ENCODE assay signal across 13 cellular contexts in the genomic region with DNA sequence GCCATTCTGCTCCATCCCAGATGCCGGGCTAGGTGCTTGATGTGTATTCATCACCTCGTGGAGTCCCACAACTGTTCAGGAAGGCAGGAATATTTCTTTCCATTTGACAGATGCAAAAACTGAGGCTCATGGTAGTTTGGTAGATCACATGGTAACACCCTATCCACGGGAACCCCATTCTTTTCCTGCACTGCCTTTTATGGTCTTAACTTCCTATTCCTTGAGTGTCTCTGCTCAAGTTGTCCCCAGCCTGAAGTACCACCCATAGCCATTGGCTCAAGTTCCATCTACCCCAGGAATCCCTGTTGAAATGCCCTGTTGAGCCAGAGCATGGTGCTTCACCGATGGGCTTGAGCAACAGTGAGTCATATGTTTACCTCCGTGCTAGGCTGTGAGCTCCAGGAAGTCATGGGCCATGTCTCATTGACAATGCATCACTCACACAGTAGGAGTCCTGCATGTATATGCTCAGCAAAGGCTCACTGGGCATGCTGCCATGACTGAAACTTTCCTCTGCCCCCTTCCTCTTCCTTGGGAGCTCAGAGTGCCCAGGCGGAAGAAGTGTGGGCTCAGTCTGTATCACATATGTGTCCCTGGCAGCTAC.
DNase-seq lines count a peak whose midpoint lies in the region; ATAC-seq and TF ChIP-seq lines count a peak whose summit lies in the region.
"Had no signal": no experiment of that assay in that cellular context is flagged by ENCODE, and none has a peak within 500 bp of the region (broad histone marks: within the 10 kb centered on the region; RNA-seq: fewer than 3 reads in every experiment).

No MANE protein-coding gene starts in this region.

- H3K56ac ChIP-seq in mesendoderm (ENCODE audit: low read length) = no peak overlapping the region

- H3K27ac ChIP-seq in mammary epithelial cell (ENCODE audit: insufficient read depth, low read depth, low read length) = no peak overlapping the region
- H3K27ac ChIP-seq in mesendoderm (ENCODE audit: low read depth, low read length) = no peak overlapping the region
- H3K27ac ChIP-seq: skin epidermis had no signal

- H2AK5ac ChIP-seq in mesendoderm (ENCODE audit: low read length) = no peak overlapping the region

- H3K18ac ChIP-seq in mesendoderm (ENCODE audit: low read length) = no peak overlapping the region

- peak overlapping the region; percentile 26 for H3K23ac ChIP-seq in mesendoderm (ENCODE audit: low read length)

- no peak overlapping the region for H4K5ac ChIP-seq in mesendoderm (ENCODE audit: low read length)

- no peaks in the 10 kb centered on the region for H3K27me3 Mint-ChIP-seq in Calu3 (ENCODE audit: unreplicated experiment)
- H3K27me3 Mint-ChIP-seq in stimulated activated memory B cell treated with anti-CD40 and anti-IgM and Interleukin-4, amounts not matched to agents 10 μg/mL and 1 μg/mL and 100 μg/mL, for 72 hours = peaks cover 8% of the 10 kb centered on the region
- no peaks in the 10 kb centered on the region for H3K27me3 Mint-ChIP-seq in activated CD4-positive, alpha-beta memory T cell treated with anti-CD3 and anti-CD28 coated beads, Interleukin-2, amount 10 ng/mL, durations not matched to agents 7 days and 5 days
- H3K27me3 Mint-ChIP-seq: dendritic cell treated with granulocyte-macrophage colony-stimulating factor and Interleukin-4, amounts not matched to agents 40 ng/mL and 50 ng/mL, for 4 days had no signal

- H2AFZ ChIP-seq in mammary epithelial cell (ENCODE audit: low read depth, low read length) = peak overlapping the region; percentile 48
- H2AFZ ChIP-seq: GM23338 had no signal

- no peaks in the 10 kb centered on the region for H3K9me3 ChIP-seq in mammary epithelial cell (replicated peaks; ENCODE audit: insufficient read depth, low read length)

- H3K79me1 ChIP-seq in mesendoderm (ENCODE audit: low read length) = no peaks in the 10 kb centered on the region

- H3K36me3 Mint-ChIP-seq in Calu3 (ENCODE audit: insufficient read depth, unreplicated experiment) = no peaks in the 10 kb centered on the region
- H3K36me3 Mint-ChIP-seq in stimulated activated memory B cell treated with anti-CD40 and anti-IgM and Interleukin-4, amounts not matched to agents 10 μg/mL and 1 μg/mL and 100 μg/mL, for 72 hours = no peaks in the 10 kb centered on the region
- no peaks in the 10 kb centered on the region for H3K36me3 Mint-ChIP-seq in activated CD4-positive, alpha-beta memory T cell treated with anti-CD3 and anti-CD28 coated beads, Interleukin-2, amount 10 ng/mL, durations not matched to agents 7 days and 5 days (ENCODE audit: low read depth)

- dilution Hi-C loops in mammary epithelial cell (cut with HindIII; ENCODE audit: low sequenced_read_pairs) = no loop called here

- H3K4me3 ChIP-seq in mammary epithelial cell (replicated peaks in 1 of 3; ENCODE audit: insufficient read depth in 1 of 3, low read depth in 2 of 3, low read length in 3 of 3) (no peak overlapping the region), mesendoderm (ENCODE audit: low read length) (no peak overlapping the region)
- H3K4me3 ChIP-seq: GM23338, K562, skin epidermis had no signal

- H3K36me3 ChIP-seq in mammary epithelial cell (ENCODE audit: insufficient read depth, low read length) (no peaks in the 10 kb centered on the region), mesendoderm (ENCODE audit: control insufficient read depth, insufficient read depth, low read length) (no peaks in the 10 kb centered on the region)

- H2BK120ac ChIP-seq in mesendoderm (ENCODE audit: low read depth, low read length) = no peak overlapping the region

- H4K20me1 ChIP-seq in mammary epithelial cell (ENCODE audit: insufficient read depth, low read length) = no peaks in the 10 kb centered on the region

- no peak overlapping the region for H3K4me2 ChIP-seq in mammary epithelial cell (ENCODE audit: insufficient read depth, low read depth, low read length)
- no peak overlapping the region for H3K4me2 ChIP-seq in mesendoderm (ENCODE audit: low read length)
- H3K4me2 ChIP-seq: GM23338 had no signal

- 51% methylated on average over 5 of the region's 6 CpGs for WGBS in mammary epithelial cell (ENCODE audit: low coverage, missing lambda C conversion rate)
- WGBS in mesendoderm (ENCODE audit: extremely low coverage, insufficient coverage, low lambda C conversion rate) = no CpG with 5 or more reads among the region's 6 CpGs

- no peak overlapping the region for H3K4ac ChIP-seq in mesendoderm (ENCODE audit: low read depth, low read length)

- no peak for TF ChIP-seq CTCF in Calu3 (IDR thresholded peaks at IDR 0.05; ENCODE audit: unreplicated experiment)
- TF ChIP-seq CTCF in mammary epithelial cell (conservative IDR thresholded peaks at IDR 0.05 in 1 of 2, IDR thresholded peaks at IDR 0.05 in 1 of 2; ENCODE audit: extremely low read depth in 1 of 2, insufficient read depth in 1 of 2, low read depth in 1 of 2, low read length in 2 of 2) = no peak

- H3K4me1 ChIP-seq in mammary epithelial cell (ENCODE audit: insufficient read depth, low read length) (peaks cover 16% of the 10 kb centered on the region), mesendoderm (ENCODE audit: control insufficient read depth, low read depth, low read length) (no peaks in the 10 kb centered on the region)

- H2BK15ac ChIP-seq in mesendoderm (replicated peaks; ENCODE audit: low read depth) = no peak overlapping the region

- no peak overlapping the region for H4K8ac ChIP-seq in mesendoderm (ENCODE audit: low read depth, low read length)

- BruUV-seq in Calu3 (replicated peaks; lab: Mats Ljungman, UMichigan) (no TSS peak), mammary epithelial cell (replicated peaks; lab: Mats Ljungman, UMichigan) (no TSS peak)

- no peak for ATAC-seq in stimulated activated memory B cell treated with anti-CD40 and anti-IgM and Interleukin-4, amounts not matched to agents 10 μg/mL and 1 μg/mL and 100 μg/mL, for 72 hours
- no peak for ATAC-seq in GM21737 (IDR thresholded peaks at IDR 0.05; ENCODE audit: unreplicated experiment)
- ATAC-seq: GM23338, K562 had no signal

- H2BK5ac ChIP-seq in mesendoderm (ENCODE audit: low read length) = no peak overlapping the region

- CTCF ChIA-PET in Calu3 (lab: Charles Lee) = no interaction called here
- CTCF ChIA-PET in mammary epithelial cell (lab: Charles Lee; ENCODE audit: low non-redundant PET) = no interaction called here
- CTCF ChIA-PET in activated CD4-positive, alpha-beta memory T cell treated with anti-CD3 and anti-CD28 coated beads, Interleukin-2, amount 10 ng/mL, durations not matched to agents 7 days and 5 days (lab: Charles Lee) = no interaction called here

- H3K79me2 ChIP-seq in mammary epithelial cell (ENCODE audit: insufficient read depth, low read length) = no peaks in the 10 kb centered on the region
- H3K79me2 ChIP-seq in mesendoderm (ENCODE audit: control insufficient read depth, insufficient read depth, low read length) = no peaks in the 10 kb centered on the region

- no peaks in the 10 kb centered on the region for H3K4me1 Mint-ChIP-seq in Calu3 (ENCODE audit: low read depth, unreplicated experiment)
- no peaks in the 10 kb centered on the region for H3K4me1 Mint-ChIP-seq in stimulated activated memory B cell treated with anti-CD40 and anti-IgM and Interleukin-4, amounts not matched to agents 10 μg/mL and 1 μg/mL and 100 μg/mL, for 72 hours
- H3K4me1 Mint-ChIP-seq in activated CD4-positive, alpha-beta memory T cell treated with anti-CD3 and anti-CD28 coated beads, Interleukin-2, amount 10 ng/mL, durations not matched to agents 7 days and 5 days = no peaks in the 10 kb centered on the region
- H3K4me1 Mint-ChIP-seq: GM23338 had no signal

- no peaks in the 10 kb centered on the region for H3K27me3 ChIP-seq in mammary epithelial cell (ENCODE audit: insufficient read depth, low read length)
- no peaks in the 10 kb centered on the region for H3K27me3 ChIP-seq in mesendoderm (ENCODE audit: insufficient read depth, low read length, poor library complexity)

- intact Hi-C loops in Calu3 (cut with micrococcal nuclease; ENCODE audit: unreplicated experiment) (no loop called here), mammary epithelial cell (cut with micrococcal nuclease) (no loop called here)

- no peak overlapping the region for H3K4me3 Mint-ChIP-seq in Calu3 (ENCODE audit: low read depth, unreplicated experiment)
- H3K4me3 Mint-ChIP-seq in stimulated activated memory B cell treated with anti-CD40 and anti-IgM and Interleukin-4, amounts not matched to agents 10 μg/mL and 1 μg/mL and 100 μg/mL, for 72 hours = no peak overlapping the region
- no peak overlapping the region for H3K4me3 Mint-ChIP-seq in activated CD4-positive, alpha-beta memory T cell treated with anti-CD3 and anti-CD28 coated beads, Interleukin-2, amount 10 ng/mL, durations not matched to agents 7 days and 5 days
- H3K4me3 Mint-ChIP-seq: dendritic cell treated with granulocyte-macrophage colony-stimulating factor and Interleukin-4, amounts not matched to agents 40 ng/mL and 50 ng/mL, for 4 days; GM23338 had no signal

- H3K27ac Mint-ChIP-seq in Calu3 (ENCODE audit: unreplicated experiment) = no peak overlapping the region
- no peak overlapping the region for H3K27ac Mint-ChIP-seq in stimulated activated memory B cell treated with anti-CD40 and anti-IgM and Interleukin-4, amounts not matched to agents 10 μg/mL and 1 μg/mL and 100 μg/mL, for 72 hours
- no peak overlapping the region for H3K27ac Mint-ChIP-seq in activated CD4-positive, alpha-beta memory T cell treated with anti-CD3 and anti-CD28 coated beads, Interleukin-2, amount 10 ng/mL, durations not matched to agents 7 days and 5 days
- H3K27ac Mint-ChIP-seq: dendritic cell treated with granulocyte-macrophage colony-stimulating factor and Interleukin-4, amounts not matched to agents 40 ng/mL and 50 ng/mL, for 4 days; GM23338 had no signal

- H3K9me3 Mint-ChIP-seq in Calu3 (ENCODE audit: low read depth, unreplicated experiment) = peaks cover 3% of the 10 kb centered on the region
- no peaks in the 10 kb centered on the region for H3K9me3 Mint-ChIP-seq in stimulated activated memory B cell treated with anti-CD40 and anti-IgM and Interleukin-4, amounts not matched to agents 10 μg/mL and 1 μg/mL and 100 μg/mL, for 72 hours
- peaks cover 16% of the 10 kb centered on the region for H3K9me3 Mint-ChIP-seq in activated CD4-positive, alpha-beta memory T cell treated with anti-CD3 and anti-CD28 coated beads, Interleukin-2, amount 10 ng/mL, durations not matched to agents 7 days and 5 days
- H3K9me3 Mint-ChIP-seq: dendritic cell treated with granulocyte-macrophage colony-stimulating factor and Interleukin-4, amounts not matched to agents 40 ng/mL and 50 ng/mL, for 4 days; GM23338 had no signal

- POLR2A ChIA-PET in activated CD4-positive, alpha-beta memory T cell treated with anti-CD3 and anti-CD28 coated beads, Interleukin-2, amount 10 ng/mL, durations not matched to agents 7 days and 5 days (lab: Charles Lee) = no interaction called here

- DNase-seq in Calu3 (peak; percentile 40), M059J (ENCODE audit: low read depth) (peak; percentile 99), mammary epithelial cell (peak; percentile 84), mesendoderm (peak; percentile 60), middle frontal gyrus (ENCODE audit: extremely low spot score, low spot score) (no peak)
- no peak for DNase-seq in activated CD4-positive, alpha-beta memory T cell treated with anti-CD3 and anti-CD28 coated beads, Interleukin-2, amount 10 ng/mL, durations not matched to agents 7 days and 5 days
- DNase-seq: OCI-M1 had no signal

- H3K9ac ChIP-seq in mammary epithelial cell (ENCODE audit: insufficient read depth, low read length) (no peak overlapping the region), mesendoderm (ENCODE audit: low read length) (no peak overlapping the region)

- in situ Hi-C loops in mammary epithelial cell (cut with MboI; ENCODE audit: low sequenced_read_pairs in 2 of 2) = no loop called here

Comparison
In these comparisons a context has a peak if more than half of its experiments do, and no peak if none do; other contexts are left out.
1. DNase-seq: peak in Calu3 (single experiment), M059J (single experiment), mammary epithelial cell (single experiment) and mesendoderm (single experiment); none in activated CD4-positive, alpha-beta memory T cell treated with anti-CD3 and anti-CD28 coated beads, Interleukin-2, amount 10 ng/mL, durations not matched to agents 7 days and 5 days (single experiment) and middle frontal gyrus (single experiment).